In the genomic region with DNA sequence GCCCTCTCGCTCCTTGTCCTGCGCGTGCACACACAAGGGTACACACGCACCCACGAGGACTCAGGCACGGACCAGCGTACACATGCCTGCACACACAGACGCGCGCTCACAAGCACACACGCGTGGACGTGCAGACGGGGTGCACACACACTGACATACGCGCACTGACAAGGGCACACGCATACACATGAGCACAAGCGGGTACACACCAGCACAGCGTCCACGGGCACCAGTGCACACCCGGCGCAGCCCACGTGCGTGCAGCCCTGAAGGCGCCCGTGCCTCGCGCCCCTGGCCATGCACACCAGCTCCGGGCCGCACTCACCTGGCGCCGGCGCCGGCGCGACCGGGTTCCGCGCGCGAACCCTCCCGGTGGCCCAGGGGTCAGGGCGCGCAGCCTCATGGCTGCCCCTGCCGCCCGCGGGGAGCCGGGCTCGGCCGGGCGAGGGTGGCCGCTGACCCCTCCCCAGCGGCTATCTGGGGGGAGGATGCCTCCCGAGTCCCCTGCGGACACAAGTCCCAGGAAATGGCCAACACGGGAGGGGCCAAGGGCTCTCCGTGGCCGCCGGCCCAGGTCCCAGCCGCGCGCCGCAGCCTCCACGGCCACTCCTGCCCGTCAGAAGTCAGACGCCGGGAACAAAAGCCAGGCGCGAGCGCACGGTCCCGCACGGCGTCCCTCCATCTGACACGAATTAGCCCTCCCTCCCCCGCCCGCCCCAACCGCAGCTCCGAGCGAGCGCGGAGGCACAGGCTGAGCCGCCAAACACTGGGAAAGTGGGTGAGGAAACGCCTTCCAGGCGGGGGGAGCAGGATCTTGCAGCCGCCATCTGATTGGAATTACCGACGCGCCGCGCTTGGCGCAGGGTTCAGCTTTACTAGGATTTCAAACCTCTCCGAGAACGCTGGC, we compare ENCODE assay signal across 8 cellular contexts. TPM values are rescaled to one million over a fixed set of nuclear protein-coding genes. Genes with fewer than 3 reads are reported as not detected.
DNase-seq lines count a peak whose midpoint lies in the region; ATAC-seq and TF ChIP-seq lines count a peak whose summit lies in the region.

No MANE protein-coding gene starts in this region.

- WGBS in esophagus muscularis mucosa: 3% methylated on average over 6 of the region's 94 CpGs

- H3K27me3 Mint-ChIP-seq in natural killer cell treated with Interleukin-12 subunit alpha and Interleukin-12 subunit beta and Interleukin-15 and Interleukin-18, amount 100 ng/mL, for 72 hours: peaks cover 9 to 10% of the 10 kb centered on the region in 2 donors
- peaks cover 0 to 15% of the 10 kb centered on the region in 2 donors for H3K27me3 Mint-ChIP-seq in natural killer cell (ENCODE audit: low read depth in 2 of 2)

- no peaks in the 10 kb centered on the region for H3K4me1 Mint-ChIP-seq in natural killer cell treated with Interleukin-12 subunit alpha and Interleukin-12 subunit beta and Interleukin-15 and Interleukin-18, amount 100 ng/mL, for 72 hours (ENCODE audit: low read depth in 2 of 2)
- no peaks in the 10 kb centered on the region for H3K4me1 Mint-ChIP-seq in natural killer cell

- TF ChIP-seq EP300 in esophagus muscularis mucosa (IDR thresholded peaks at IDR 0.05): no peak

- no peaks in the 10 kb centered on the region for H3K9me3 ChIP-seq in esophagus muscularis mucosa
- no peaks in the 10 kb centered on the region for H3K9me3 ChIP-seq in mucosa of stomach (ENCODE audit: control insufficient read depth, low read length)

- no peak overlapping the region for H3K27ac Mint-ChIP-seq in natural killer cell treated with Interleukin-12 subunit alpha and Interleukin-12 subunit beta and Interleukin-15 and Interleukin-18, amount 100 ng/mL, for 72 hours
- no peak overlapping the region for H3K27ac Mint-ChIP-seq in natural killer cell

- no peaks in the 10 kb centered on the region for H3K36me3 ChIP-seq in esophagus muscularis mucosa
- no peaks in the 10 kb centered on the region for H3K36me3 ChIP-seq in mucosa of stomach (ENCODE audit: control insufficient read depth, insufficient read depth, low read length)

- peak overlapping the region; percentile 37 for H3K9ac ChIP-seq in mucosa of stomach (ENCODE audit: low read length)

- peak; percentile 22 to 26 for ATAC-seq in natural killer cell treated with Interleukin-12 subunit alpha and Interleukin-12 subunit beta and Interleukin-15 and Interleukin-18, amount 100 ng/mL, for 72 hours
- ATAC-seq in natural killer cell (no peak), HG02840 (IDR thresholded peaks at IDR 0.05; ENCODE audit: low FRiP score, unreplicated experiment) (no peak), HG02763 (IDR thresholded peaks at IDR 0.05; ENCODE audit: unreplicated experiment) (no peak), GM21619 (IDR thresholded peaks at IDR 0.05; ENCODE audit: unreplicated experiment) (no peak)

- no peak overlapping the region for H3K4me3 Mint-ChIP-seq in natural killer cell treated with Interleukin-12 subunit alpha and Interleukin-12 subunit beta and Interleukin-15 and Interleukin-18, amount 100 ng/mL, for 72 hours
- no peak overlapping the region for H3K4me3 Mint-ChIP-seq in natural killer cell

- H3K4me3 ChIP-seq in esophagus muscularis mucosa: peak overlapping the region; percentile 55 to 64 (median 60)
- peak overlapping the region; percentile 6 for H3K4me3 ChIP-seq in mucosa of stomach (ENCODE audit: low read length)

- H3K4me1 ChIP-seq in esophagus muscularis mucosa (peaks cover 10 to 56% (median 47%) of the 10 kb centered on the region in 4 donors), mucosa of stomach (ENCODE audit: control insufficient read depth, insufficient read depth, low read length) (peaks cover 50% of the 10 kb centered on the region)

- TF ChIP-seq CTCF in natural killer cell (IDR thresholded peaks at IDR 0.05) (no peak), esophagus muscularis mucosa (IDR thresholded peaks at IDR 0.05) (no peak)

- H3K27ac ChIP-seq in esophagus muscularis mucosa (replicated peaks in 1 of 4): peak overlapping the region in 3 of 4 donors; percentile 17 to 59 (median 44)

- TF ChIP-seq POLR2A in esophagus muscularis mucosa (IDR thresholded peaks at IDR 0.05; ENCODE audit: low read depth): no peak

- DNase-seq in natural killer cell treated with Interleukin-12 subunit alpha and Interleukin-12 subunit beta and Interleukin-15 and Interleukin-18, amount 100 ng/mL, for 72 hours (ENCODE audit: low spot score): no peak
- DNase-seq in natural killer cell (no peak), esophagus muscularis mucosa (ENCODE audit: extremely low spot score) (no peak), NCI-H2107 treated with DMSO at 0.1 percent for 48 hours (lab: John Stamatoyannopoulos, UW; ENCODE audit: unreplicated experiment) (no peak)

- no peaks in the 10 kb centered on the region for H3K36me3 Mint-ChIP-seq in natural killer cell treated with Interleukin-12 subunit alpha and Interleukin-12 subunit beta and Interleukin-15 and Interleukin-18, amount 100 ng/mL, for 72 hours
- H3K36me3 Mint-ChIP-seq in natural killer cell: no peaks in the 10 kb centered on the region

- intact Hi-C loops in natural killer cell (cut with micrococcal nuclease): no loop called here
- intact Hi-C loops in esophagus muscularis mucosa (cut with DNase I): no loop called here

- H3K9me3 Mint-ChIP-seq in natural killer cell treated with Interleukin-12 subunit alpha and Interleukin-12 subunit beta and Interleukin-15 and Interleukin-18, amount 100 ng/mL, for 72 hours: no peaks in the 10 kb centered on the region
- no peaks in the 10 kb centered on the region for H3K9me3 Mint-ChIP-seq in natural killer cell

- H3K27me3 ChIP-seq in esophagus muscularis mucosa (peaks cover 0 to 10% (median 0%) of the 10 kb centered on the region in 4 donors), mucosa of stomach (ENCODE audit: control insufficient read depth, insufficient read depth, low read length) (no peaks in the 10 kb centered on the region)

RNA-seq across cellular contexts. Expression of gene TNS3, which starts 45.0 kb away (rescaled TPM):
- total RNA-seq in natural killer cell treated with Interleukin-12 subunit alpha and Interleukin-12 subunit beta and Interleukin-15 and Interleukin-18, amount 100 ng/mL, for 72 hours: under 1 TPM in 1 of 2 donors, not detected in 1; 0.50 TPM
- 1 to 10 TPM; 1.6 to 3.5 (median 2.9) TPM for total RNA-seq in natural killer cell
- total RNA-seq in esophagus muscularis mucosa: 10 to 100 TPM; 34.6 to 52.5 (median 48.6) TPM

Comparison
In these comparisons a context has a peak if more than half of its experiments do, and no peak if none do; other contexts are left out.
1. ATAC-seq: peak in natural killer cell treated with Interleukin-12 subunit alpha and Interleukin-12 subunit beta and Interleukin-15 and Interleukin-18, amount 100 ng/mL, for 72 hours (2 of 2); none in natural killer cell (0 of 3), HG02840 (single experiment), HG02763 (single experiment) and GM21619 (single experiment).
2. RNA of gene TNS3, which starts 45.0 kb away (total RNA-seq): 34.6 to 52.5 TPM in esophagus muscularis mucosa; 1.6 to 3.5 TPM in natural killer cell and 0.50 TPM in natural killer cell treated with Interleukin-12 subunit alpha and Interleukin-12 subunit beta and Interleukin-15 and Interleukin-18, amount 100 ng/mL, for 72 hours; every median in the first group is over 4 times any median in the second.